In the genomic region with DNA sequence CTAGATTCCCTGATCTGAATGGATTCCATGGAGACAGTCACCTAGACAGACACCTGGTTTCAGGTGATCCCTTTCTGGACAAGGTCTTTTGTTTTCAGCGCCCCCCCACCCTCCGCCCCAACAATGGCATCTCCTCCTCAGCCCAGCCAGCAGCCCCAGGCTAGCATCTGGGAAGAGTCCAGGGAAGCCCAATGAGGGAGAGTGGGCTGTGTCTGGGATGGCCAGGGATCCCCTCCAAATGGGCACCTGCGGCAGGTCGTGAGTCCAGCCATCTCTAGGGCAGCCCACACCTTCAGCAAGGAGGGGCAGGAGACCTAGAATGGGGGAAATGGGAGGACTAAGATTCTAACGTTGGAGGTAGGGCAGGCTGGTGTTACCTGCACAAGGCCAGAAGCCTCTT, we compare ENCODE assay signal across 13 cellular contexts. TPM values are rescaled to one million over a fixed set of nuclear protein-coding genes. Genes with fewer than 3 reads are reported as not detected.
DNase-seq lines count a peak whose midpoint lies in the region; ATAC-seq and TF ChIP-seq lines count a peak whose summit lies in the region.
"Had no signal": no experiment of that assay in that cellular context is flagged by ENCODE, and none has a peak within 500 bp of the region (broad histone marks: within the 10 kb centered on the region; RNA-seq: fewer than 3 reads in every experiment).

No MANE protein-coding gene starts in this region.

- no peak overlapping the region for H2BK5ac ChIP-seq in trophoblast cell (ENCODE audit: low read depth, low read length, poor library complexity)

- H2BK12ac ChIP-seq in trophoblast cell (ENCODE audit: low read length): no peak overlapping the region

- H3K27ac ChIP-seq in VCaP (peak overlapping the region; percentile 81; the same call in 1 of the 2 replicates), trophoblast cell (ENCODE audit: low read depth, low read length) (no peak overlapping the region)
- no peak overlapping the region for H3K27ac ChIP-seq in CD4-positive, alpha-beta memory T cell (ENCODE audit: low read depth, low read length)
- H3K27ac ChIP-seq: brain microvascular endothelial cell had no signal

- DNase-seq in CD14-positive monocyte (ENCODE audit: low spot score): no peak
- DNase-seq in progenitor cell of endocrine pancreas (ENCODE audit: low spot score, unreplicated experiment): no peak
- no peak for DNase-seq in CD4-positive, alpha-beta memory T cell
- no peak for DNase-seq in trophoblast cell
- DNase-seq in putamen (ENCODE audit: low spot score): no peak
- DNase-seq: activated CD4-positive, alpha-beta T cell treated with anti-CD3 and anti-CD28 coated beads for 48 hours; brain microvascular endothelial cell; MV-4-11; NCI-H446 treated with DMSO at 0.1 percent for 48 hours had no signal

- H3K79me1 ChIP-seq in trophoblast cell (ENCODE audit: low read length): peaks cover 1% of the 10 kb centered on the region

- H3K79me2 ChIP-seq in trophoblast cell (ENCODE audit: control insufficient read depth, insufficient read depth, low read length, poor library complexity): no peaks in the 10 kb centered on the region

- peaks cover 0 to 3% of the 10 kb centered on the region in 2 donors for H3K36me3 Mint-ChIP-seq in CD14-positive monocyte
- H3K36me3 Mint-ChIP-seq in progenitor cell of endocrine pancreas (ENCODE audit: insufficient read depth): no peaks in the 10 kb centered on the region
- H3K36me3 Mint-ChIP-seq in CD4-positive, alpha-beta memory T cell: no peaks in the 10 kb centered on the region

- peaks cover 7% of the 10 kb centered on the region for H3K4me1 ChIP-seq in iPS-15b (ENCODE audit: control insufficient read depth, insufficient read depth, low read length)
- H3K4me1 ChIP-seq in CD4-positive, alpha-beta memory T cell (ENCODE audit: insufficient read depth, low read length): no peaks in the 10 kb centered on the region
- peaks cover 11 to 18% of the 10 kb centered on the region in 2 experiments for H3K4me1 ChIP-seq in trophoblast cell (ENCODE audit: control insufficient read depth in 1 of 2, insufficient read depth in 2 of 2, low read length in 2 of 2)

- H3K9ac ChIP-seq in iPS-15b (ENCODE audit: low read depth, low read length) (no peak overlapping the region), trophoblast cell (ENCODE audit: low read length) (no peak overlapping the region)

- H3K27me3 Mint-ChIP-seq in CD14-positive monocyte (ENCODE audit: low read depth in 3 of 3): peaks cover 23 to 42% (median 34%) of the 10 kb centered on the region in 3 donors
- peaks cover 71% of the 10 kb centered on the region for H3K27me3 Mint-ChIP-seq in progenitor cell of endocrine pancreas
- peaks cover 23 to 41% of the 10 kb centered on the region in 2 donors for H3K27me3 Mint-ChIP-seq in CD4-positive, alpha-beta memory T cell

- H3K36me3 ChIP-seq in iPS-15b (ENCODE audit: control insufficient read depth, insufficient read depth, low read length) (no peaks in the 10 kb centered on the region), trophoblast cell (ENCODE audit: control insufficient read depth in 1 of 2, insufficient read depth in 2 of 2, low read length in 2 of 2) (no peaks in the 10 kb centered on the region)
- no peaks in the 10 kb centered on the region for H3K36me3 ChIP-seq in CD4-positive, alpha-beta memory T cell (ENCODE audit: insufficient read depth, low read length)
- H3K36me3 ChIP-seq: brain microvascular endothelial cell had no signal

- no peak overlapping the region for H3K4ac ChIP-seq in trophoblast cell (ENCODE audit: low read depth, low read length)

- H2AFZ ChIP-seq in trophoblast cell (ENCODE audit: insufficient read depth, low read length, poor library complexity): no peak overlapping the region

- no peak overlapping the region for H4K8ac ChIP-seq in trophoblast cell (ENCODE audit: low read depth, low read length)

- H2AK5ac ChIP-seq in trophoblast cell (ENCODE audit: low read length): no peak overlapping the region

- no peak overlapping the region for H3K23ac ChIP-seq in trophoblast cell (ENCODE audit: low read length)

- POLR2A ChIA-PET in CD4-positive, alpha-beta memory T cell (lab: Charles Lee; ENCODE audit: partially characterized antibody): no interaction called here

- H3K27me3 ChIP-seq in iPS-15b (ENCODE audit: control insufficient read depth, insufficient read depth, low read length): peaks cover 35% of the 10 kb centered on the region
- H3K27me3 ChIP-seq in CD4-positive, alpha-beta memory T cell (ENCODE audit: insufficient read depth, low read length): no peaks in the 10 kb centered on the region
- H3K27me3 ChIP-seq in trophoblast cell (ENCODE audit: insufficient read depth, low read length): peaks cover 15% of the 10 kb centered on the region

- H3K4me3 ChIP-seq in iPS-15b (ENCODE audit: low read depth, low read length) (peak overlapping the region; percentile 60), trophoblast cell (ENCODE audit: low read depth, low read length) (no peak overlapping the region)
- no peak overlapping the region for H3K4me3 ChIP-seq in CD4-positive, alpha-beta memory T cell (ENCODE audit: low read length in 2 of 2)

- no peak overlapping the region for H3K18ac ChIP-seq in trophoblast cell (ENCODE audit: low read length)

- WGBS in trophoblast cell (ENCODE audit: extremely low coverage, insufficient coverage, insufficient read length): no CpG with 5 or more reads among the region's 5 CpGs

- no peak for TF ChIP-seq CTCF in CD14-positive monocyte (IDR thresholded peaks at IDR 0.05)
- TF ChIP-seq CTCF in VCaP (conservative IDR thresholded peaks at IDR 0.05): no peak
- TF ChIP-seq CTCF in progenitor cell of endocrine pancreas (IDR thresholded peaks at IDR 0.05; ENCODE audit: unreplicated experiment): no peak

- no peak overlapping the region for H3K4me2 ChIP-seq in trophoblast cell (ENCODE audit: low read length)

- H3K4me3 Mint-ChIP-seq in CD14-positive monocyte (peak overlapping the region; percentile 71 to 82), progenitor cell of endocrine pancreas (ENCODE audit: low read depth) (peak overlapping the region; percentile 61)
- peak overlapping the region in 2 of 8 donors; percentile 39 to 57 for H3K4me3 Mint-ChIP-seq in CD4-positive, alpha-beta memory T cell

- ATAC-seq in HG03025 (IDR thresholded peaks at IDR 0.05; ENCODE audit: low FRiP score, unreplicated experiment): no peak

- intact Hi-C loops in CD14-positive monocyte (cut with micrococcal nuclease): loop anchor here (10.0 kb wide), 2 partner anchors 64 to 104 kb away; no protein-coding TSS in a partner anchor
- intact Hi-C loops in CD4-positive, alpha-beta memory T cell (cut with micrococcal nuclease): no loop called here

- H3K4me1 Mint-ChIP-seq in CD14-positive monocyte (peaks cover 25% of the 10 kb centered on the region), progenitor cell of endocrine pancreas (ENCODE audit: low read depth) (no peaks in the 10 kb centered on the region)
- H3K4me1 Mint-ChIP-seq in CD4-positive, alpha-beta memory T cell: peaks cover 0 to 3% (median 0%) of the 10 kb centered on the region in 4 donors

- peak overlapping the region in 1 of 7 donors; percentile 70 for H3K27ac Mint-ChIP-seq in CD14-positive monocyte
- no peak overlapping the region for H3K27ac Mint-ChIP-seq in progenitor cell of endocrine pancreas
- H3K27ac Mint-ChIP-seq in CD4-positive, alpha-beta memory T cell: no peak overlapping the region
- H3K27ac Mint-ChIP-seq: activated T-helper 1 cell treated with anti-CD3 and anti-CD28 coated beads, Interleukin-12 subunit alpha, Interleukin-12 subunit beta, Interleukin-2, Interleukin-4 antibody, amounts not matched to agents 30 ng/mL and 10 ng/mL and 1 ng/mL, durations not matched to agents 14 hours and 24 hours and 36 hours had no signal

- no peak overlapping the region for H3K14ac ChIP-seq in trophoblast cell (ENCODE audit: low read length)

- H4K12ac ChIP-seq in trophoblast cell (ENCODE audit: low read depth, low read length): no peak overlapping the region

- no peak overlapping the region for H2BK120ac ChIP-seq in trophoblast cell (ENCODE audit: insufficient read depth, low read length, poor library complexity)

- no peaks in the 10 kb centered on the region for H3K9me3 ChIP-seq in iPS-15b (ENCODE audit: control insufficient read depth, insufficient read depth, low read length)
- no peaks in the 10 kb centered on the region for H3K9me3 ChIP-seq in CD4-positive, alpha-beta memory T cell (ENCODE audit: control insufficient read depth in 1 of 2, low read length in 2 of 2)
- H3K9me3 ChIP-seq in trophoblast cell (ENCODE audit: insufficient read depth, low read depth, low read length): no peaks in the 10 kb centered on the region

- CTCF ChIA-PET in CD4-positive, alpha-beta memory T cell (lab: Charles Lee; ENCODE audit: partially characterized antibody): no interaction called here

- peaks cover 0 to 3% (median 0%) of the 10 kb centered on the region in 7 donors for H3K9me3 Mint-ChIP-seq in CD14-positive monocyte
- no peaks in the 10 kb centered on the region for H3K9me3 Mint-ChIP-seq in progenitor cell of endocrine pancreas (ENCODE audit: low read depth)
- peaks cover 0 to 3% (median 0%) of the 10 kb centered on the region in 8 donors for H3K9me3 Mint-ChIP-seq in CD4-positive, alpha-beta memory T cell
- H3K9me3 Mint-ChIP-seq: activated T-helper 1 cell treated with anti-CD3 and anti-CD28 coated beads, Interleukin-12 subunit alpha, Interleukin-12 subunit beta, Interleukin-2, Interleukin-4 antibody, amounts not matched to agents 30 ng/mL and 10 ng/mL and 1 ng/mL, durations not matched to agents 14 hours and 24 hours and 36 hours had no signal

- no peak overlapping the region for H4K91ac ChIP-seq in trophoblast cell (ENCODE audit: low read depth, low read length)

RNA-seq across cellular contexts. Expression of gene SLC24A3, which starts 1.2 kb away (rescaled TPM):
- under 1 TPM in 1 of 2 donors, not detected in 1; 0.08 TPM for polyA plus RNA-seq in CD14-positive monocyte
- 0.96 and 1.5 TPM in 2 replicates for total RNA-seq in progenitor cell of endocrine pancreas
- not detected for total RNA-seq in CD4-positive, alpha-beta memory T cell
- polyA plus RNA-seq in CD4-positive, alpha-beta memory T cell: not detected
- 0.41 and 0.53 TPM in 2 replicates for polyA plus RNA-seq in trophoblast cell (2013)
- total RNA-seq: activated T-helper 1 cell treated with anti-CD3 and anti-CD28 coated beads, Interleukin-12 subunit alpha, Interleukin-12 subunit beta, Interleukin-2, Interleukin-4 antibody, amounts not matched to agents 30 ng/mL and 10 ng/mL and 1 ng/mL, durations not matched to agents 14 hours and 24 hours and 36 hours had no signal
